1 cellular context compared by ENCODE assay signal in the genomic region with DNA sequence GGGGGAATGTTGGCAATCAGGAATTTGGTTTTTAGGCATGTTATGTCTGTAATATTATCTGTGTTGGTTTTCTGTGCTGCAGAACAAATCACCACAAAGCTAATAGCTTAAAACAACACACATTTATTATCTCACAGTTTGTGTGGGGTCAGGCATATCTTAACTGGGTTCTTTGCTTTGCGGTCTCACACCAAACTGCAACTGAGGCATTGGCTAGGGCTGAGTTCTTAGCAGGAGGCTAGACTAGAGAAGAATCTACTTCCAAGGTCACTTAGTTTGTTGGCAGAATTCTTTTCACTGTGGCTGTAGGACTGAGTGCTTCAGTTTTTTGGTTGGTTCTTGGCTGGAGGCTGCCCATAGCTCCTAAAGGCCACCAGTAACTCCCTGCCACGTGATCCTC.
TF ChIP-seq lines count a peak whose summit lies in the region.

No MANE protein-coding gene starts in this region.

TF ChIP-seq in IMR-90, 13 proteins besides CTCF, POLR2A, EP300 and RAD21:
- TF ChIP-seq NFE2L2 (IDR thresholded peaks at IDR 0.05; ENCODE audit: low read depth, low read length) (no peak), RFX5 (IDR thresholded peaks at IDR 0.05; ENCODE audit: low read depth, low read length) (no peak), CHD1 (IDR thresholded peaks at IDR 0.05; ENCODE audit: low read depth, low read length) (no peak), MXI1 (IDR thresholded peaks at IDR 0.05; ENCODE audit: borderline replicate concordance, low read depth, low read length) (no peak), SMC3 (IDR thresholded peaks at IDR 0.05; ENCODE audit: low read depth, low read length) (no peak), FOS (IDR thresholded peaks at IDR 0.05; ENCODE audit: low read depth, low read length) (no peak), MAFK (IDR thresholded peaks at IDR 0.05; ENCODE audit: low read depth, low read length) (no peak), CEBPB (IDR thresholded peaks at IDR 0.05; ENCODE audit: low read depth, low read length) (no peak), USF2 (IDR thresholded peaks at IDR 0.05; ENCODE audit: low read depth, low read length) (no peak), MAZ (IDR thresholded peaks at IDR 0.05; ENCODE audit: borderline replicate concordance, low read depth, low read length) (no peak), RCOR1 (IDR thresholded peaks at IDR 0.05; ENCODE audit: insufficient replicate concordance, low read length) (no peak), BHLHE40 (IDR thresholded peaks at IDR 0.05; ENCODE audit: low read depth, low read length) (no peak)
- TF ChIP-seq, protein P1, sequence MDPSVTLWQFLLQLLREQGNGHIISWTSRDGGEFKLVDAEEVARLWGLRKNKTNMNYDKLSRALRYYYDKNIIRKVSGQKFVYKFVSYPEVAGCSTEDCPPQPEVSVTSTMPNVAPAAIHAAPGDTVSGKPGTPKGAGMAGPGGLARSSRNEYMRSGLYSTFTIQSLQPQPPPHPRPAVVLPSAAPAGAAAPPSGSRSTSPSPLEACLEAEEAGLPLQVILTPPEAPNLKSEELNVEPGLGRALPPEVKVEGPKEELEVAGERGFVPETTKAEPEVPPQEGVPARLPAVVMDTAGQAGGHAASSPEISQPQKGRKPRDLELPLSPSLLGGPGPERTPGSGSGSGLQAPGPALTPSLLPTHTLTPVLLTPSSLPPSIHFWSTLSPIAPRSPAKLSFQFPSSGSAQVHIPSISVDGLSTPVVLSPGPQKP (IDR thresholded peaks at IDR 0.05; ENCODE audit: borderline replicate concordance, low read depth, low read length): no peak
